ENCODE assay signal across 10 cellular contexts in the genomic region with DNA sequence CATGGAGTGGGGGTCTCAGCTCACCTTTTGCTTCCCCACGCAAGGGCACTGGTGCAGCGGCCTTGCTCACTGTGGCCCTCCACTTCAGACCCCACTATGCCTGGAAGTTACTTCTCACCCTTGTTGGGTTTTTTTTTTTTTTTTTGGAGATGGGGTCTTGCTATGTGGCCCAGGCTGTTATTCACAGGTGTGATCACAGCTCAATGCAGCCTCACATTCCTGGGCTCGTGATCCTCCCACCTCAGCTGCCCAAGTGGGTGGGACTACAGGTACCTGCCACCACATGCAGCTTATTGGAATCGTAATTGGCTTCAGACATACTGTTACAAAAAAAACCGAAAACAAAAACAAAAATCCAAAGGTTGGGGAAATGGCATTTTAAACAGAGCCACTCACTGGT. TPM values are rescaled to one million over a fixed set of nuclear protein-coding genes. Genes with fewer than 3 reads are reported as not detected.
DNase-seq lines count a peak whose midpoint lies in the region; TF ChIP-seq lines count a peak whose summit lies in the region.
"Had no signal": no experiment of that assay in that cellular context is flagged by ENCODE, and none has a peak within 500 bp of the region (broad histone marks: within the 10 kb centered on the region; RNA-seq: fewer than 3 reads in every experiment).

No MANE protein-coding gene starts in this region.

- no peak overlapping the region; the same call in 1 of the 2 replicates for H3K14ac ChIP-seq in H9 (ENCODE audit: insufficient read depth, low read length)

- no peak overlapping the region for H4K8ac ChIP-seq in H9 (replicated peaks; ENCODE audit: insufficient read length, low read depth, low read length)

- H2BK15ac ChIP-seq in H9 (ENCODE audit: low read depth, low read length) = no peak overlapping the region

- no peak overlapping the region for H2BK12ac ChIP-seq in H9 (ENCODE audit: insufficient read length, low read depth, low read length)

- H2AK5ac ChIP-seq in H9 (ENCODE audit: insufficient read length, low read length) = no peak overlapping the region

- no peak overlapping the region for H3K4me2 ChIP-seq in hepatocyte
- no peak overlapping the region for H3K4me2 ChIP-seq in parathyroid adenoma (ENCODE audit: low read length)
- H3K4me2 ChIP-seq in H9 (ENCODE audit: insufficient read depth, insufficient read length, low read length) = no peak overlapping the region

- H3K27ac ChIP-seq in cardiac muscle cell (peak overlapping the region; percentile 93), right atrium auricular region (no peak overlapping the region), hepatocyte (peak overlapping the region; percentile 92), parathyroid adenoma (peak overlapping the region; percentile 87), H9 (ENCODE audit: insufficient read length, low read depth, low read length) (no peak overlapping the region), ovary (no peak overlapping the region)
- H3K27ac ChIP-seq: 22Rv1 had no signal

- no peak overlapping the region for H2BK120ac ChIP-seq in H9 (ENCODE audit: low read depth, low read length, poor library complexity, severe bottlenecking)

- H3K36me3 ChIP-seq in cardiac muscle cell (peaks cover 8% of the 10 kb centered on the region), right atrium auricular region (no peaks in the 10 kb centered on the region), hepatocyte (replicated peaks; ENCODE audit: insufficient read depth, low read depth) (no peaks in the 10 kb centered on the region), parathyroid adenoma (ENCODE audit: control insufficient read depth, insufficient read depth, low read length) (no peaks in the 10 kb centered on the region), ovary (no peaks in the 10 kb centered on the region)

- 95% methylated on average over 5 of the region's 5 CpGs for WGBS in hepatocyte (ENCODE audit: low lambda C conversion rate, missing lambda C conversion rate)
- no CpG with 5 or more reads among the region's 5 CpGs for WGBS in H9 (ENCODE audit: extremely low coverage, insufficient read length, low lambda C conversion rate)
- WGBS in ovary, 3 donors = 92 to 93% (median 93%) methylated on average over 5 of the region's 5 CpGs

- DNase-seq in cardiac muscle cell (ENCODE audit: low read depth in 1 of 2, low spot score in 1 of 2) = no peak
- DNase-seq in right atrium auricular region (ENCODE audit: low spot score) = no peak
- no peak for DNase-seq in hepatocyte (ENCODE audit: low spot score)
- DNase-seq in NCI-H1436 treated with DMSO at 0.1 percent for 48 hours (lab: John Stamatoyannopoulos, UW) = no peak
- no peak for DNase-seq in H9
- no peak for DNase-seq in ovary
- DNase-seq in DMS53 treated with DMSO at 0.1 percent for 48 hours (lab: John Stamatoyannopoulos, UW; ENCODE audit: unreplicated experiment) = no peak
- DNase-seq: CD4-positive, CD25-positive, alpha-beta regulatory T cell had no signal

- peaks cover 42% of the 10 kb centered on the region for H3K4me1 ChIP-seq in cardiac muscle cell (ENCODE audit: low read depth)
- H3K4me1 ChIP-seq in right atrium auricular region = peaks cover 0 to 23% of the 10 kb centered on the region in 2 donors
- peaks cover 55% of the 10 kb centered on the region for H3K4me1 ChIP-seq in hepatocyte (ENCODE audit: insufficient read depth)
- peaks cover 64% of the 10 kb centered on the region for H3K4me1 ChIP-seq in parathyroid adenoma
- H3K4me1 ChIP-seq in H9 (ENCODE audit: insufficient read depth, low read length) = peaks cover 7% of the 10 kb centered on the region; the same call in 1 of the 2 replicates
- peaks cover 24% of the 10 kb centered on the region for H3K4me1 ChIP-seq in ovary (ENCODE audit: insufficient read depth)

- no peak overlapping the region for H4K5ac ChIP-seq in H9 (ENCODE audit: insufficient read length, low read depth, low read length)

- H4K91ac ChIP-seq in H9 (ENCODE audit: insufficient read length, low read depth, low read length) = no peak overlapping the region

- H3K4me1 Mint-ChIP-seq in H9 = peaks cover 41 to 49% of the 10 kb centered on the region in 2 experiments
- H3K4me1 Mint-ChIP-seq: CD4-positive, CD25-positive, alpha-beta regulatory T cell had no signal

- no peak overlapping the region for H2BK5ac ChIP-seq in H9 (ENCODE audit: insufficient read length, low read length)

- no peak overlapping the region for H3K4me3 ChIP-seq in cardiac muscle cell
- no peak overlapping the region for H3K4me3 ChIP-seq in right atrium auricular region
- H3K4me3 ChIP-seq in hepatocyte = no peak overlapping the region
- no peak overlapping the region for H3K4me3 ChIP-seq in parathyroid adenoma (ENCODE audit: low read depth, low read length)
- H3K4me3 ChIP-seq in ovary = no peak overlapping the region

- H3K27me3 Mint-ChIP-seq in H9 (ENCODE audit: low read depth) = no peaks in the 10 kb centered on the region
- H3K27me3 Mint-ChIP-seq: CD4-positive, CD25-positive, alpha-beta regulatory T cell had no signal

- H4K20me1 ChIP-seq in hepatocyte (ENCODE audit: insufficient read depth, poor library complexity, severe bottlenecking) (peaks cover 20% of the 10 kb centered on the region), H9 (ENCODE audit: control insufficient read depth, insufficient read depth, insufficient read length) (no peaks in the 10 kb centered on the region)

- no peaks in the 10 kb centered on the region for H3K9me2 ChIP-seq in hepatocyte (replicated peaks; ENCODE audit: insufficient read depth)

- no peak overlapping the region for H3K23ac ChIP-seq in H9 (ENCODE audit: insufficient read length, low read depth, low read length)

- no peak overlapping the region for H2AFZ ChIP-seq in hepatocyte
- H2AFZ ChIP-seq in parathyroid adenoma = no peak overlapping the region
- H2AFZ ChIP-seq in H9 (ENCODE audit: low read length) = no peak overlapping the region

- no peak overlapping the region for H3K4ac ChIP-seq in H9 (ENCODE audit: low read depth, low read length)

- no peaks in the 10 kb centered on the region for H3K23me2 ChIP-seq in H9 (ENCODE audit: insufficient read length, low read depth, low read length, poor library complexity, severe bottlenecking)

- no peak for TF ChIP-seq CTCF in cardiac muscle cell (IDR thresholded peaks at IDR 0.05; ENCODE audit: low read depth, low read length)
- no peak for TF ChIP-seq CTCF in right atrium auricular region (IDR thresholded peaks at IDR 0.05)
- TF ChIP-seq CTCF in hepatocyte (IDR thresholded peaks at IDR 0.05; ENCODE audit: poor library complexity) = no peak
- TF ChIP-seq CTCF in parathyroid adenoma (IDR thresholded peaks at IDR 0.05) = no peak
- TF ChIP-seq CTCF in H9 (conservative IDR thresholded peaks at IDR 0.05) = no peak
- TF ChIP-seq CTCF in ovary (IDR thresholded peaks at IDR 0.05) = no peak

- H3K4me3 Mint-ChIP-seq in H9 = no peak overlapping the region
- H3K4me3 Mint-ChIP-seq: CD4-positive, CD25-positive, alpha-beta regulatory T cell had no signal

- peaks cover 1 to 9% (median 6%) of the 10 kb centered on the region in 3 experiments; a peak in 4 of 7 replicates for H3K36me3 Mint-ChIP-seq in H9 (ENCODE audit: insufficient read depth in 1 of 3, low read depth in 3 of 3)
- H3K36me3 Mint-ChIP-seq: CD4-positive, CD25-positive, alpha-beta regulatory T cell had no signal

- H3K56ac ChIP-seq in H9 (ENCODE audit: insufficient read length, low read depth, low read length) = no peak overlapping the region

- intact Hi-C loops in ovary (cut with DNase I) = no loop called here

- TF ChIP-seq EP300 in ovary (IDR thresholded peaks at IDR 0.05) = no peak

- H3T11ph ChIP-seq in H9 (ENCODE audit: low read length) = no peak overlapping the region

- H3K79me1 ChIP-seq in H9 (ENCODE audit: insufficient read depth, low read depth, low read length, poor library complexity, severe bottlenecking) = peaks cover 9% of the 10 kb centered on the region

- H3K27ac Mint-ChIP-seq in H9 = peak overlapping the region in 1 of 3 experiments; percentile 82; a peak in 1 of 7 replicates
- H3K27ac Mint-ChIP-seq: CD4-positive, CD25-positive, alpha-beta regulatory T cell had no signal

- H3K18ac ChIP-seq in H9 (ENCODE audit: insufficient read length, low read depth, low read length) = no peak overlapping the region

- peaks cover 80% of the 10 kb centered on the region for H3K79me2 ChIP-seq in hepatocyte
- peaks cover 12% of the 10 kb centered on the region for H3K79me2 ChIP-seq in parathyroid adenoma
- peaks cover 5% of the 10 kb centered on the region; the same call in 1 of the 2 replicates for H3K79me2 ChIP-seq in H9 (ENCODE audit: insufficient read depth, low read length)

- H3K9me3 ChIP-seq in cardiac muscle cell (ENCODE audit: low read depth) = no peaks in the 10 kb centered on the region
- no peaks in the 10 kb centered on the region for H3K9me3 ChIP-seq in right atrium auricular region
- H3K9me3 ChIP-seq in hepatocyte (ENCODE audit: low read depth) = no peaks in the 10 kb centered on the region
- no peaks in the 10 kb centered on the region for H3K9me3 ChIP-seq in parathyroid adenoma (ENCODE audit: control insufficient read depth, low read length)
- H3K9me3 ChIP-seq in H9 (ENCODE audit: control insufficient read depth, low read depth, low read length) = no peaks in the 10 kb centered on the region
- H3K9me3 ChIP-seq in ovary = no peaks in the 10 kb centered on the region

- H3K9ac ChIP-seq in parathyroid adenoma (no peak overlapping the region), H9 (ENCODE audit: extremely low read depth, insufficient read length, low read length) (no peak overlapping the region)

- H3K27me3 ChIP-seq in cardiac muscle cell (no peaks in the 10 kb centered on the region), right atrium auricular region (no peaks in the 10 kb centered on the region), hepatocyte (no peaks in the 10 kb centered on the region), parathyroid adenoma (ENCODE audit: control insufficient read depth, insufficient read depth, low read length) (no peaks in the 10 kb centered on the region), H9 (ENCODE audit: insufficient read depth, low read length) (no peaks in the 10 kb centered on the region), ovary (no peaks in the 10 kb centered on the region)

- no peak overlapping the region for H2BK20ac ChIP-seq in H9 (ENCODE audit: low read depth, low read length, poor library complexity, severe bottlenecking)

- H3K9me3 Mint-ChIP-seq in H9 = no peaks in the 10 kb centered on the region
- H3K9me3 Mint-ChIP-seq: CD4-positive, CD25-positive, alpha-beta regulatory T cell had no signal

- no peak for TF ChIP-seq POLR2A in ovary (IDR thresholded peaks at IDR 0.05)

RNA-seq across cellular contexts. Expression of a gene that starts 32.4 kb away (rescaled TPM):
- 35.8 and 61.3 TPM in 2 replicates for total RNA-seq in cardiac muscle cell
- 26.4 and 36.1 TPM in 2 replicates for polyA plus RNA-seq in cardiac muscle cell
- 1 to 10 TPM; 3.7 to 4.8 TPM for total RNA-seq in right atrium auricular region
- 23.2 and 27.1 TPM in 2 replicates for total RNA-seq in hepatocyte
- polyA plus RNA-seq in hepatocyte = 24.5 and 31.7 TPM in 2 replicates
- total RNA-seq in H9 (2021) = 29.2 and 34.3 TPM in 2 replicates
- total RNA-seq in ovary = 10 to 100 TPM; 10.1 to 33.3 (median 20.7) TPM
- 10 to 100 TPM; 14.3 to 17.4 TPM for polyA plus RNA-seq in ovary

Comparison
In these comparisons a context has a peak if more than half of its experiments do, and no peak if none do; other contexts are left out.
1. H3K27ac ChIP-seq: peak in cardiac muscle cell (single experiment), hepatocyte (single experiment) and parathyroid adenoma (single experiment); none in right atrium auricular region (0 of 2), H9 (single experiment) and ovary (0 of 2).